17 cellular contexts compared by ENCODE assay signal in the genomic region with DNA sequence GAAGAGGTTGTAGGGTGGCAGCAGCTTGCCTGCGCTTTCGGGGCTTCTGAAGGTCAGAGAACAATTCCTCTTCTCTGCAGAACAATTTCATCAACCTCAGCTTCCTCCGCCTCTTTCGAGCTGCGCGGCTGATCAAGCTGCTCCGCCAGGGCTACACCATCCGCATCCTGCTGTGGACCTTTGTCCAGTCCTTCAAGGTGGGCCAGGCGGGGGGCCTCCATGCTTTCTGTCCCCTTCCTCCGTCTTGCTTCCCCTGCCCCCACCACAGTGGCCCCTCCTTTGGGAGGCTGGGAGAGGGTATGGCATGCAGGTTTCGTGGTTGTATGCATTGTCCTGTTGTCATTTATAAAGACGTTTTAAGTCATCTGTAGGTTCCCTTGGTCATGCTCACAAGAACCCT.
"Had no signal": no experiment of that assay in that cellular context is flagged by ENCODE, and none has a peak within 500 bp of the region (broad histone marks: within the 10 kb centered on the region; RNA-seq: fewer than 3 reads in every experiment).

No MANE protein-coding gene starts in this region.

- H3K27ac ChIP-seq: ascending aorta, esophagus muscularis mucosa, left ventricle myocardium inferior, prostate gland, stomach, thoracic aorta had no signal

- H3K4me3 Mint-ChIP-seq: activated B cell treated with CpG ODN at 0.5 μM for 24 hours; memory B cell; naive thymus-derived CD4-positive, alpha-beta T cell had no signal

- H3K4me1 ChIP-seq: ascending aorta, esophagus muscularis mucosa, left ventricle myocardium inferior, prostate gland, stomach had no signal

- ATAC-seq: mucosa of descending colon; naive thymus-derived CD4-positive, alpha-beta T cell; right cardiac atrium had no signal

- H3K9me3 Mint-ChIP-seq: activated B cell treated with CpG ODN at 0.5 μM for 24 hours, memory B cell had no signal

- H3K9me3 ChIP-seq: ascending aorta, esophagus muscularis mucosa, left ventricle myocardium inferior, mucosa of descending colon, prostate gland, stomach, thoracic aorta had no signal

- DNase-seq: activated CD4-positive, alpha-beta T cell treated with anti-CD3 and anti-CD28 coated beads for 48 hours; activated CD8-positive, alpha-beta memory T cell treated with anti-CD3 and anti-CD28 coated beads for 24 hours; activated naive CD4-positive, alpha-beta T cell; left ventricle myocardium inferior; mucosa of descending colon; naive thymus-derived CD4-positive, alpha-beta T cell; occipital lobe; stimulated activated CD4-positive, alpha-beta T cell treated with anti-CD3 and anti-CD28 coated beads, Interleukin-1b, Interleukin-23, amount 100 ng/mL, for 48 hours; SW 1271 had no signal

- H3K36me3 Mint-ChIP-seq: memory B cell; naive thymus-derived CD4-positive, alpha-beta T cell had no signal

- H3K27ac Mint-ChIP-seq: activated B cell treated with CpG ODN at 0.5 μM for 24 hours; memory B cell; naive thymus-derived CD4-positive, alpha-beta T cell had no signal

- H3K4me1 Mint-ChIP-seq: activated B cell treated with CpG ODN at 0.5 μM for 24 hours; naive thymus-derived CD4-positive, alpha-beta T cell had no signal

- H3K27me3 ChIP-seq: ascending aorta had no signal
